1 cellular context compared by ENCODE assay signal in the genomic region with DNA sequence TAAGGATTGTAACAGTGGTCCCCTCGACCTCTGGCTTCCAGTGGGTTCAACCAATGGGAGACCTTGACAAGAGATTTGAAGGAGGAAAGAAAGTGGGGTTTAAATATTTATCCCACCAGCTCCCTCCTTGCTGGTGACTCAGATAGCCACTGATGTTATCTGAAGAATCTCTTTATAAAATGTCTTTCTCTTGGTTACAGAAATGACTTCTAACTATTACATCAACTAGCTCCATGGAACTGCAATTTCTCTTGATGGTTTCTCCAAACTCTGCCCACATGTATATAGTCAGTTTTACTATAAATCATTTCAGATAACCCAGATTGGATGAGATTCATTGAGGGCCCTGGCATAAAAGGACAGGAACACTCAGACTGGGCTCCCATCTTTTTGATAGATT.
TF ChIP-seq lines count a peak whose summit lies in the region.

No MANE protein-coding gene starts in this region.

TF ChIP-seq in HCT116, 20 proteins besides CTCF, POLR2A, EP300 and RAD21 (continued from another document):
- TF ChIP-seq ZNF274 (IDR thresholded peaks at IDR 0.05; ENCODE audit: low read depth, low read length) (no peak), REST (IDR thresholded peaks at IDR 0.05; ENCODE audit: low read depth) (no peak), CEBPB (IDR thresholded peaks at IDR 0.05; ENCODE audit: low read depth) (no peak)
